Comparison of ENCODE assay signal across 25 cellular contexts in genomic region chr2:9000442-9000841, GRCh38.
"Had no signal": no experiment of that assay in that cellular context is flagged by ENCODE, and none has a peak within 500 bp of the region (broad histone marks: within the 10 kb centered on the region; RNA-seq: fewer than 3 reads in every experiment).

No MANE protein-coding gene starts in this region.

- H3K27ac ChIP-seq: esophagus squamous epithelium, heart right ventricle, left ventricle myocardium inferior, ovary, right lobe of liver, testis had no signal

- H3K9me3 ChIP-seq: esophagus squamous epithelium, heart right ventricle, left ventricle myocardium inferior, mucosa of descending colon, ovary, right lobe of liver, testis, transverse colon had no signal

- H3K36me3 Mint-ChIP-seq: activated naive CD4-positive, alpha-beta T cell treated with anti-CD3 and anti-CD28 coated beads, Interleukin-2, amount 50 U/mL, for 72 hours had no signal

- H3K27ac Mint-ChIP-seq: activated B cell treated with CpG ODN at 0.5 μM for 24 hours; activated naive CD4-positive, alpha-beta T cell treated with anti-CD3 and anti-CD28 coated beads, Interleukin-2, amount 50 U/mL, for 72 hours; activated T-cell treated with anti-CD3 and anti-CD28 coated beads, Interleukin-2, amount 50 U/mL, for 72 hours; dendritic cell treated with granulocyte-macrophage colony-stimulating factor and Interleukin-4, amounts not matched to agents 40 ng/mL and 50 ng/mL, for 4 days; endodermal cell; nephron; progenitor cell of endocrine pancreas had no signal

- DNase-seq: activated B cell treated with CpG ODN at 0.5 μM for 24 hours; activated CD4-positive, alpha-beta T cell treated with anti-CD3 and anti-CD28 coated beads for 4 hours; activated CD4-positive, alpha-beta T cell treated with anti-CD3 and anti-CD28 coated beads, Interleukin-2, amount 50 U/mL, for 4 hours; activated naive CD4-positive, alpha-beta T cell; activated T-cell treated with anti-CD3 and anti-CD28 coated beads for 4 hours; activated T-cell treated with anti-CD3 and anti-CD28 coated beads, Interleukin-2, amount 50 U/mL, for 72 hours; endodermal cell; esophagus squamous epithelium; foreskin melanocyte; heart right ventricle; left ventricle myocardium inferior; ovary; right lobe of liver; stimulated activated CD4-positive, alpha-beta T cell treated with anti-CD3 and anti-CD28 coated beads, Interleukin-2, amount 100 ng/mL, for 48 hours; stimulated activated naive CD4-positive, alpha-beta T cell treated with Interleukin-2 at 50 U/mL for 16 hours; T-helper 2 cell; testis; transverse colon had no signal

- H3K4me3 Mint-ChIP-seq: activated B cell treated with CpG ODN at 0.5 μM for 24 hours; activated T-cell treated with anti-CD3 and anti-CD28 coated beads, Interleukin-2, amount 50 U/mL, for 72 hours; central memory CD8-positive, alpha-beta T cell; dendritic cell treated with granulocyte-macrophage colony-stimulating factor and Interleukin-4, amounts not matched to agents 40 ng/mL and 50 ng/mL, for 4 days; endodermal cell had no signal

- H3K27me3 Mint-ChIP-seq: progenitor cell of endocrine pancreas had no signal

- H3K27me3 ChIP-seq: esophagus squamous epithelium, heart right ventricle, ovary, right lobe of liver, testis, transverse colon had no signal

- H3K9me3 Mint-ChIP-seq: activated B cell treated with CpG ODN at 0.5 μM for 24 hours; activated naive CD4-positive, alpha-beta T cell treated with anti-CD3 and anti-CD28 coated beads, Interleukin-2, amount 50 U/mL, for 72 hours; activated T-cell treated with anti-CD3 and anti-CD28 coated beads, Interleukin-2, amount 50 U/mL, for 72 hours; central memory CD8-positive, alpha-beta T cell; dendritic cell treated with granulocyte-macrophage colony-stimulating factor and Interleukin-4, amounts not matched to agents 40 ng/mL and 50 ng/mL, for 4 days; endodermal cell had no signal

- H3K4me3 ChIP-seq: esophagus squamous epithelium, heart right ventricle, left ventricle myocardium inferior, lung, mucosa of descending colon, ovary, right lobe of liver, testis, transverse colon had no signal

- H3K4me1 ChIP-seq: testis had no signal

- H3K36me3 ChIP-seq: esophagus squamous epithelium, heart right ventricle, left ventricle myocardium inferior, ovary, right lobe of liver, transverse colon had no signal
